Comparison of ENCODE assay signal across 11 cellular contexts in genomic region chr16:2970563-2970962, GRCh38. TPM values are rescaled to one million over a fixed set of nuclear protein-coding genes. Genes with fewer than 3 reads are reported as not detected.
A peak's percentile ranks its signal among the peaks of the same experiment; 100 is the strongest.
DNase-seq lines count a peak whose midpoint lies in the region; ATAC-seq, FAIRE-seq and TF ChIP-seq lines count a peak whose summit lies in the region.
"Had no signal": no experiment of that assay in that cellular context is flagged by ENCODE, and none has a peak within 500 bp of the region (broad histone marks: within the 10 kb centered on the region; RNA-seq: fewer than 3 reads in every experiment).

No MANE protein-coding gene starts in this region.

- H3K27me3 ChIP-seq in H7 (ENCODE audit: control insufficient read depth, insufficient read depth, low read length) (peaks cover 4% of the 10 kb centered on the region; the same call in 1 of the 2 replicates), layer of hippocampus (ENCODE audit: control insufficient read depth, insufficient read depth, low read length) (peaks cover 7% of the 10 kb centered on the region)

- no peak for FAIRE-seq in RCC 7860 (lab: Jason Lieb, UNC)

- peak overlapping the region; percentile 89 for H3K4me3 ChIP-seq in H7 (ENCODE audit: insufficient read depth, low read depth, low read length)

- DNase-seq in H7, result no peak
- DNase-seq in RCC 7860 (ENCODE audit: low spot score), result no peak
- no peak for DNase-seq in NCI-H1436 (lab: John Stamatoyannopoulos, UW)

- no peaks in the 10 kb centered on the region for H3K36me3 Mint-ChIP-seq in activated naive CD8-positive, alpha-beta T cell

- ATAC-seq in GM21786 (IDR thresholded peaks at IDR 0.05; ENCODE audit: unreplicated experiment) (no peak), HG03521 (IDR thresholded peaks at IDR 0.05; ENCODE audit: unreplicated experiment) (no peak)

- peaks cover 9% of the 10 kb centered on the region for H3K27me3 Mint-ChIP-seq in activated naive CD8-positive, alpha-beta T cell

- TF ChIP-seq CTCF in 22Rv1 (IDR thresholded peaks at IDR 0.05), result no peak

- peaks cover 20% of the 10 kb centered on the region for H3K36me3 ChIP-seq in H7 (replicated peaks; ENCODE audit: control insufficient read depth, insufficient read depth, low read length)

- H3K27ac ChIP-seq in 22Rv1 (peak overlapping the region; percentile 99), layer of hippocampus (ENCODE audit: low read depth, low read length) (peak overlapping the region; percentile 96)

- H3K27ac Mint-ChIP-seq in activated naive CD8-positive, alpha-beta T cell, result no peak overlapping the region

- peaks cover 19% of the 10 kb centered on the region for H3K4me1 Mint-ChIP-seq in activated naive CD8-positive, alpha-beta T cell (ENCODE audit: low read depth)

- no peaks in the 10 kb centered on the region for H3K9me3 Mint-ChIP-seq in activated naive CD8-positive, alpha-beta T cell (ENCODE audit: low read depth)

- peak overlapping the region; percentile 65 for H3K4me3 Mint-ChIP-seq in activated naive CD8-positive, alpha-beta T cell

RNA-seq across cellular contexts. Expression of gene PAQR4, which starts 1.4 kb away (rescaled TPM):
- 62.6 and 65.6 TPM in 2 replicates for total RNA-seq in H7 (2014; rRNA removed; shearing (Covaris generic))

RNA-seq across cellular contexts. Expression of gene KREMEN2, which starts 6.5 kb away (rescaled TPM):
- total RNA-seq in H7 (2014; rRNA removed; shearing (Covaris generic)), result 17.6 and 20.9 TPM in 2 replicates
- total RNA-seq: left lobe of liver had no signal

RNA-seq across cellular contexts. Expression of gene PKMYT1, which starts 9.7 kb away (rescaled TPM):
- 85.4 and 94.0 TPM in 2 replicates for total RNA-seq in H7 (2014; rRNA removed; shearing (Covaris generic))

RNA-seq across cellular contexts. Expression of gene CLDN9, which starts 42.2 kb away (rescaled TPM):
- total RNA-seq in H7 (2014; rRNA removed; shearing (Covaris generic)), result 0.21 and 0.48 TPM in 2 replicates
- total RNA-seq: activated CD8-positive, alpha-beta memory T cell treated with anti-CD3 and anti-CD28 coated beads for 36 hours; urinary bladder had no signal

RNA-seq across cellular contexts. Expression of gene CLDN6, which starts 47.4 kb away (rescaled TPM):
- 426 and 528 TPM in 2 replicates for total RNA-seq in H7 (2014; rRNA removed; shearing (Covaris generic))
- total RNA-seq: activated CD8-positive, alpha-beta memory T cell treated with anti-CD3 and anti-CD28 coated beads for 36 hours; urinary bladder had no signal
